ENCODE assay signal across 9 cellular contexts in genomic region chr16:4345439-4346204, GRCh38. TPM values are rescaled to one million over a fixed set of nuclear protein-coding genes. Genes with fewer than 3 reads are reported as not detected.
DNase-seq lines count a peak whose midpoint lies in the region; ATAC-seq and TF ChIP-seq lines count a peak whose summit lies in the region.
"Had no signal": no experiment of that assay in that cellular context is flagged by ENCODE, and none has a peak within 500 bp of the region (broad histone marks: within the 10 kb centered on the region; RNA-seq: fewer than 3 reads in every experiment).

No MANE protein-coding gene starts in this region.

- DNase-seq in GF-D8 (lab: John Stamatoyannopoulos, UW) (peak; percentile 65), NCI-H2107 treated with DMSO at 0.1 percent for 48 hours (lab: John Stamatoyannopoulos, UW; ENCODE audit: unreplicated experiment) (peak; percentile 35), body of pancreas (peak; percentile 38 to 65 (median 55)), progenitor cell of endocrine pancreas (ENCODE audit: low spot score, unreplicated experiment) (no peak)
- DNase-seq in NK-92 treated with Interleukin-12 subunit alpha and Interleukin-12 subunit beta, amount 100 ng/mL, for 24 hours (lab: John Stamatoyannopoulos, UW), result no peak
- DNase-seq: EL, GOT3 had no signal

- peaks cover 8% of the 10 kb centered on the region for H3K36me3 Mint-ChIP-seq in progenitor cell of endocrine pancreas (ENCODE audit: insufficient read depth)

- H3K4me1 Mint-ChIP-seq in progenitor cell of endocrine pancreas (ENCODE audit: low read depth), result peaks cover 2% of the 10 kb centered on the region

- WGBS in body of pancreas, 2 donors, result 37 to 48% methylated on average over 15 to 17 of the region's 17 CpGs

- H3K9me3 ChIP-seq in body of pancreas, result no peaks in the 10 kb centered on the region

- TF ChIP-seq CTCF in body of pancreas (IDR thresholded peaks at IDR 0.05), result no peak
- TF ChIP-seq CTCF in progenitor cell of endocrine pancreas (IDR thresholded peaks at IDR 0.05; ENCODE audit: unreplicated experiment), result no peak

- no peaks in the 10 kb centered on the region for H3K27me3 ChIP-seq in body of pancreas

- no peak for TF ChIP-seq POLR2A in body of pancreas (IDR thresholded peaks at IDR 0.05)

- no peaks in the 10 kb centered on the region for H3K27me3 Mint-ChIP-seq in progenitor cell of endocrine pancreas

- no peaks in the 10 kb centered on the region for H3K36me3 ChIP-seq in body of pancreas (replicated peaks in 1 of 2; ENCODE audit: insufficient read depth in 1 of 2, low read depth in 2 of 2)

- H3K4me3 ChIP-seq in body of pancreas, result no peak overlapping the region

- intact Hi-C loops in body of pancreas (cut with DNase I), result no loop called here

- no peak overlapping the region for H3K4me3 Mint-ChIP-seq in progenitor cell of endocrine pancreas (ENCODE audit: low read depth)

- ATAC-seq in body of pancreas (peak; percentile 75), HG03135 (IDR thresholded peaks at IDR 0.05; ENCODE audit: unreplicated experiment) (no peak), GM21447 (IDR thresholded peaks at IDR 0.05; ENCODE audit: unreplicated experiment) (no peak)

- H3K4me1 ChIP-seq in body of pancreas, result peaks cover 48% of the 10 kb centered on the region

- no peaks in the 10 kb centered on the region for H3K9me3 Mint-ChIP-seq in progenitor cell of endocrine pancreas (ENCODE audit: low read depth)

- peak overlapping the region; percentile 28 to 61 (median 44) for H3K27ac ChIP-seq in body of pancreas

- H3K27ac Mint-ChIP-seq in progenitor cell of endocrine pancreas, result peak overlapping the region; percentile 90

RNA-seq across cellular contexts. Expression of gene PAM16, which starts 5.5 kb away (rescaled TPM):
- 10 to 100 TPM; 25.9 to 27.7 TPM for total RNA-seq in body of pancreas
- 33.5 and 36.7 TPM in 2 replicates for total RNA-seq in progenitor cell of endocrine pancreas

RNA-seq across cellular contexts. Expression of gene VASN, which starts 26.0 kb away (rescaled TPM):
- 10 to 100 TPM; 14.3 to 22.1 TPM for total RNA-seq in body of pancreas
- total RNA-seq in progenitor cell of endocrine pancreas, result 3.8 and 4.0 TPM in 2 replicates

RNA-seq across cellular contexts. Expression of gene GLIS2, which starts 29.8 kb away (rescaled TPM):
- total RNA-seq in body of pancreas, result 1 to 10 TPM; 6.0 to 6.3 TPM
- total RNA-seq in progenitor cell of endocrine pancreas, result 22.2 and 23.2 TPM in 2 replicates

Comparison
In these comparisons a context has a peak if more than half of its experiments do, and no peak if none do; other contexts are left out.
1. DNase-seq: peak in GF-D8 (single experiment), NCI-H2107 treated with DMSO at 0.1 percent for 48 hours (single experiment) and body of pancreas (4 of 4); none in progenitor cell of endocrine pancreas (single experiment) and NK-92 treated with Interleukin-12 subunit alpha and Interleukin-12 subunit beta, amount 100 ng/mL, for 24 hours (single experiment).